ENCODE assay signal across 8 cellular contexts in genomic region chr18:26549103-26549485, GRCh38. TPM values are rescaled to one million over a fixed set of nuclear protein-coding genes. Genes with fewer than 3 reads are reported as not detected.
DNase-seq lines count a peak whose midpoint lies in the region; ATAC-seq and TF ChIP-seq lines count a peak whose summit lies in the region.

No MANE protein-coding gene starts in this region.

- no peaks in the 10 kb centered on the region for H3K9me3 ChIP-seq in Karpas-422 (ENCODE audit: low read length)
- no peaks in the 10 kb centered on the region for H3K9me3 ChIP-seq in gastroesophageal sphincter
- no peaks in the 10 kb centered on the region for H3K9me3 ChIP-seq in osteoblast (ENCODE audit: low read depth, low read length)

- no CpG with 5 or more reads among the region's 36 CpGs for WGBS in gastroesophageal sphincter (ENCODE audit: low coverage in 1 of 2), 2 donors

- peak overlapping the region; percentile 76 to 80 for H3K4me3 Mint-ChIP-seq in activated T-cell treated with anti-CD3 and anti-CD28 coated beads, Interleukin-2, amount 50 U/mL, for 72 hours

- no peak overlapping the region for H3K27ac Mint-ChIP-seq in activated T-cell treated with anti-CD3 and anti-CD28 coated beads, Interleukin-2, amount 50 U/mL, for 72 hours

- no peak overlapping the region for H3K27ac ChIP-seq in Karpas-422 (ENCODE audit: low read length)
- peak overlapping the region in 3 of 4 donors; percentile 77 to 83 (median 78) for H3K27ac ChIP-seq in gastroesophageal sphincter
- H3K27ac ChIP-seq in osteoblast (ENCODE audit: low read depth, low read length): no peak overlapping the region

- H4K20me1 ChIP-seq in Karpas-422 (ENCODE audit: insufficient read depth, low read depth, low read length) (no peaks in the 10 kb centered on the region), osteoblast (ENCODE audit: insufficient read depth, low read length) (peaks cover 13% of the 10 kb centered on the region)

- H3K4me1 ChIP-seq in Karpas-422 (ENCODE audit: low read length) (peaks cover 30% of the 10 kb centered on the region), gastroesophageal sphincter (peaks cover 0 to 70% (median 28%) of the 10 kb centered on the region in 3 donors), osteoblast (ENCODE audit: insufficient read depth, low read length) (peaks cover 12% of the 10 kb centered on the region)

- H3K9me2 ChIP-seq in Karpas-422 (replicated peaks; ENCODE audit: insufficient read depth, low read length): no peaks in the 10 kb centered on the region

- H3K4me2 ChIP-seq in Karpas-422 (ENCODE audit: low read depth, low read length, poor library complexity, severe bottlenecking): peak overlapping the region; percentile 98
- peak overlapping the region; percentile 83 for H3K4me2 ChIP-seq in osteoblast (ENCODE audit: insufficient read depth, low read length)

- H3K9ac ChIP-seq in Karpas-422 (ENCODE audit: low read length): peak overlapping the region; percentile 76

- no peak for TF ChIP-seq CTCF in gastroesophageal sphincter (IDR thresholded peaks at IDR 0.05)
- TF ChIP-seq CTCF in osteoblast (IDR thresholded peaks at IDR 0.05; ENCODE audit: extremely low read depth, low read depth, low read length): no peak

- peak; percentile 21 to 41 for ATAC-seq in activated T-cell treated with anti-CD3 and anti-CD28 coated beads, Interleukin-2, amount 50 U/mL, for 72 hours (replicated peaks in 1 of 2)
- peak; percentile 17 for ATAC-seq in gastroesophageal sphincter
- ATAC-seq in GM21825 (IDR thresholded peaks at IDR 0.05; ENCODE audit: unreplicated experiment): no peak
- ATAC-seq in GM18867 (IDR thresholded peaks at IDR 0.05; ENCODE audit: unreplicated experiment): no peak

- H3K4me3 ChIP-seq in Karpas-422 (ENCODE audit: low read length) (peak overlapping the region; percentile 82), gastroesophageal sphincter (peak overlapping the region; percentile 43 to 84), osteoblast (ENCODE audit: insufficient read depth, low read length) (peak overlapping the region; percentile 80)

- H3K27me3 ChIP-seq in Karpas-422 (ENCODE audit: low read length) (peaks cover 3% of the 10 kb centered on the region; the same call in 1 of the 2 replicates), gastroesophageal sphincter (peaks cover 34% of the 10 kb centered on the region), osteoblast (ENCODE audit: insufficient read depth, low read length) (peaks cover 39% of the 10 kb centered on the region)

- peaks cover 39% of the 10 kb centered on the region for H3K27me3 Mint-ChIP-seq in activated T-cell treated with anti-CD3 and anti-CD28 coated beads, Interleukin-2, amount 50 U/mL, for 72 hours (ENCODE audit: low read depth)

- TF ChIP-seq POLR2A in gastroesophageal sphincter (IDR thresholded peaks at IDR 0.05): no peak

- peak; percentile 16 for DNase-seq in NCI-H146 (lab: John Stamatoyannopoulos, UW)
- no peak for DNase-seq in NCI-H146 treated with DMSO at 0.1 percent for 48 hours (lab: John Stamatoyannopoulos, UW; ENCODE audit: unreplicated experiment)
- DNase-seq in Karpas-422: peak; percentile 51
- peak; percentile 18 to 24 for DNase-seq in activated T-cell treated with anti-CD3 and anti-CD28 coated beads, Interleukin-2, amount 50 U/mL, for 72 hours
- DNase-seq in osteoblast (ENCODE audit: insufficient read length, low spot score, missing footprints): no peak

- no peaks in the 10 kb centered on the region for H3K9me3 Mint-ChIP-seq in activated T-cell treated with anti-CD3 and anti-CD28 coated beads, Interleukin-2, amount 50 U/mL, for 72 hours

- peaks cover 0 to 2% of the 10 kb centered on the region in 2 donors for H3K36me3 Mint-ChIP-seq in activated T-cell treated with anti-CD3 and anti-CD28 coated beads, Interleukin-2, amount 50 U/mL, for 72 hours (ENCODE audit: insufficient read depth in 2 of 2)

- H3K36me3 ChIP-seq in Karpas-422 (ENCODE audit: insufficient read depth, low read length) (no peaks in the 10 kb centered on the region), gastroesophageal sphincter (no peaks in the 10 kb centered on the region), osteoblast (ENCODE audit: insufficient read depth, low read length) (no peaks in the 10 kb centered on the region)

- TF ChIP-seq EP300 in gastroesophageal sphincter (IDR thresholded peaks at IDR 0.05): no peak

- peaks cover 25% of the 10 kb centered on the region for H3K4me1 Mint-ChIP-seq in activated T-cell treated with anti-CD3 and anti-CD28 coated beads, Interleukin-2, amount 50 U/mL, for 72 hours (ENCODE audit: low read depth)

- H2AFZ ChIP-seq in Karpas-422 (ENCODE audit: low read length): peak overlapping the region; percentile 96
- H2AFZ ChIP-seq in osteoblast (ENCODE audit: low read length): no peak overlapping the region

- H3K79me2 ChIP-seq in Karpas-422 (ENCODE audit: low read length) (no peaks in the 10 kb centered on the region), osteoblast (ENCODE audit: insufficient read depth, low read length) (peaks cover 27% of the 10 kb centered on the region)

RNA-seq across cellular contexts. Expression of gene KCTD1, which starts 0.7 kb away (rescaled TPM):
- total RNA-seq in Karpas-422 (2014; rRNA removed; shearing (Covaris generic); ENCODE audit: low replicate concordance): 2.1 and 4.9 TPM in 2 replicates
- 1 to 10 TPM; 6.0 to 7.6 TPM for total RNA-seq in activated T-cell treated with anti-CD3 and anti-CD28 coated beads, Interleukin-2, amount 50 U/mL, for 72 hours
- 10 to 100 TPM; 13.6 to 17.1 (median 16.6) TPM for total RNA-seq in gastroesophageal sphincter
- 14.4 and 14.8 TPM in 2 replicates for total RNA-seq in osteoblast

Comparison
In these comparisons a context has a peak if more than half of its experiments do, and no peak if none do; other contexts are left out.
1. DNase-seq: peak in NCI-H146 (single experiment), Karpas-422 (single experiment) and activated T-cell treated with anti-CD3 and anti-CD28 coated beads, Interleukin-2, amount 50 U/mL, for 72 hours (2 of 2); none in NCI-H146 treated with DMSO at 0.1 percent for 48 hours (single experiment) and osteoblast (single experiment).
2. H3K27ac ChIP-seq: peak in gastroesophageal sphincter (3 of 4); none in Karpas-422 (single experiment) and osteoblast (single experiment).
3. ATAC-seq: peak in activated T-cell treated with anti-CD3 and anti-CD28 coated beads, Interleukin-2, amount 50 U/mL, for 72 hours (2 of 2) and gastroesophageal sphincter (single experiment); none in GM21825 (single experiment) and GM18867 (single experiment).
4. Peak in every context shown above with its lines, with median percentiles within 50 percentile points of each other: H3K4me3 ChIP-seq.